In the genomic region with DNA sequence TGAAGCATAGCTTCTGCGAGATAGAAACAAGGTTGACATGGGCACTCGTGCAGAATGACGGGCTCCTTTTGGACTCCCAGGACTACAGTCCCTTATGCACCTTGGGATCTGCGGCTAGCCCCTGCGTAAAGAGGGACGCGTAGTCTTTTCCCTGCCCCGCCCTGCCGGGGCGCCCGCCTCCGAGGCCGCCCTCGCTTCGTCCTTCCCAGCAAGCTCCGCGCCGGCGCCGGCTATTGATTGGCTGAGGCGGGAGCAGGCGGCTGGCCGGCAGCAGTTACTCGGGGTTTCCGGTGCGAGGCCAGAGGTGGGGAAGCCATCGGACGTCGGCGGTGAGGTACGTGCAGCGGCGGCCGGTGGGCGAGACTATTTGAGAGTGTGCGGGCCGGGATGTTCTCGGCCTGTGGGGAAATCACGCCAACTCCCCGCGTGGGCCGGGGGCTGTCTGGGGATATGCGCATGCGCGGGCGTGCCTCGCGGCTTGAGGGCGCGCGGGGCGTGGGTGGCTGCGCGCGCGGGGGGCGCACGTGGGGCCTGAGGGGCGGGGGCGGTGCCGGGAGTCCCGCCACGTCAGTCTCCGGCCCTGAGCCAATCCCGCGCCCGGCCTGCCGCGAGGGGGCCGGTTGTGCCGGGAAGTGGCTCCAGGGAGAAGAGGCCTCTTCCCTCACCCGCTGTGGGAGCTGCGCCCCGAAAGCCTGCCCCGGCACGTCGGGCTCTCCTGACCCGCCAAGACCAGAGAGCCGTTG, we compare ENCODE assay signal across 1 cellular context.
TF ChIP-seq lines count a peak whose summit lies in the region.

TSS of gene TXLNA (plus strand) at position 233 of the 743 bp plus-strand sequence. CDS start 671 bp downstream, outside the sequence.

TF ChIP-seq in HepG2, 621 proteins besides CTCF, POLR2A, EP300 and RAD21 (continued from another document and continues in another):
- TF ChIP-seq ARID3A (IDR thresholded peaks at IDR 0.05; ENCODE audit: low read depth, low read length) (no peak), KAT7 (CRISPR knock-in tag; IDR thresholded peaks at IDR 0.05; ENCODE audit: borderline replicate concordance) (no peak), NFRKB (IDR thresholded peaks at IDR 0.05) (no peak), CENPX (CRISPR knock-in tag; IDR thresholded peaks at IDR 0.05) (no peak), CERS6 (CRISPR knock-in tag; IDR thresholded peaks at IDR 0.05) (peak; percentile 82; the same call in 1 of the 2 replicates), ZNF256 (CRISPR knock-in tag; conservative IDR thresholded peaks at IDR 0.05) (no peak), ZNF383 (CRISPR knock-in tag; IDR thresholded peaks at IDR 0.05; ENCODE audit: borderline replicate concordance) (no peak), NCOA1 (CRISPR knock-in tag; IDR thresholded peaks at IDR 0.05) (no peak; the same call in 1 of the 2 replicates), ZNF44 (CRISPR knock-in tag; IDR thresholded peaks at IDR 0.05) (no peak), TMF1 (CRISPR knock-in tag; IDR thresholded peaks at IDR 0.05; ENCODE audit: low read depth) (no peak; the same call in none of the 2 replicates), ARNT2 (CRISPR knock-in tag; IDR thresholded peaks at IDR 0.05; ENCODE audit: low read depth) (peak; percentile 94), ZBTB21 (CRISPR knock-in tag; IDR thresholded peaks at IDR 0.05) (no peak), FLYWCH1 (CRISPR knock-in tag; IDR thresholded peaks at IDR 0.05) (peak; percentile 93; the same call in 1 of the 2 replicates), KAT2B (IDR thresholded peaks at IDR 0.05; ENCODE audit: borderline replicate concordance, low read depth, low read length) (no peak), CBFB (CRISPR knock-in tag; IDR thresholded peaks at IDR 0.05) (peak; percentile 59; the same call in 1 of the 2 replicates), NAIF1 (CRISPR knock-in tag; IDR thresholded peaks at IDR 0.05; ENCODE audit: borderline replicate concordance) (0 out of 2 replicates have a peak, but pooled peaks have one; percentile 64), ZSCAN9 (CRISPR knock-in tag; IDR thresholded peaks at IDR 0.05; ENCODE audit: borderline replicate concordance) (peak; percentile 74; the same call in 1 of the 2 replicates), IKZF5 (CRISPR knock-in tag; IDR thresholded peaks at IDR 0.05) (peak; percentile 90), THAP11 (CRISPR knock-in tag; IDR thresholded peaks at IDR 0.05) (peak; percentile 88), HOXA7 (CRISPR knock-in tag; IDR thresholded peaks at IDR 0.05) (no peak), POLR2AphosphoS2 (IDR thresholded peaks at IDR 0.05; ENCODE audit: low read depth, low read length) (no peak), BRF2 (CRISPR knock-in tag; IDR thresholded peaks at IDR 0.05) (peak; percentile 85), WIZ (CRISPR knock-in tag; IDR thresholded peaks at IDR 0.05) (no peak), ZFP37 (CRISPR knock-in tag; IDR thresholded peaks at IDR 0.05; ENCODE audit: borderline replicate concordance) (0 out of 2 replicates have a peak, but pooled peaks have one; percentile 48), SRSF9 (IDR thresholded peaks at IDR 0.05; ENCODE audit: borderline replicate concordance, insufficient read depth, low read depth, low read length, poor library complexity, severe bottlenecking) (no peak), NONO (IDR thresholded peaks at IDR 0.05) (no peak), NONO (CRISPR knock-in tag; conservative IDR thresholded peaks at IDR 0.05) (peak; percentile 92), JDP2 (CRISPR knock-in tag; IDR thresholded peaks at IDR 0.05; ENCODE audit: borderline replicate concordance) (peak; percentile 84; the same call in 1 of the 2 replicates), RFX5 (IDR thresholded peaks at IDR 0.05; ENCODE audit: low read depth, low read length) (peak; percentile 39), ZNF101 (CRISPR knock-in tag; IDR thresholded peaks at IDR 0.05; ENCODE audit: borderline replicate concordance, low read depth) (no peak), MED8 (CRISPR knock-in tag; IDR thresholded peaks at IDR 0.05; ENCODE audit: insufficient replicate concordance) (no peak), FOSL1 (CRISPR knock-in tag; IDR thresholded peaks at IDR 0.05; ENCODE audit: borderline replicate concordance) (no peak), CHD4 (IDR thresholded peaks at IDR 0.05; ENCODE audit: borderline replicate concordance, low read length) (no peak; the same call in 1 of the 2 replicates)
- TF ChIP-seq, protein P1, sequence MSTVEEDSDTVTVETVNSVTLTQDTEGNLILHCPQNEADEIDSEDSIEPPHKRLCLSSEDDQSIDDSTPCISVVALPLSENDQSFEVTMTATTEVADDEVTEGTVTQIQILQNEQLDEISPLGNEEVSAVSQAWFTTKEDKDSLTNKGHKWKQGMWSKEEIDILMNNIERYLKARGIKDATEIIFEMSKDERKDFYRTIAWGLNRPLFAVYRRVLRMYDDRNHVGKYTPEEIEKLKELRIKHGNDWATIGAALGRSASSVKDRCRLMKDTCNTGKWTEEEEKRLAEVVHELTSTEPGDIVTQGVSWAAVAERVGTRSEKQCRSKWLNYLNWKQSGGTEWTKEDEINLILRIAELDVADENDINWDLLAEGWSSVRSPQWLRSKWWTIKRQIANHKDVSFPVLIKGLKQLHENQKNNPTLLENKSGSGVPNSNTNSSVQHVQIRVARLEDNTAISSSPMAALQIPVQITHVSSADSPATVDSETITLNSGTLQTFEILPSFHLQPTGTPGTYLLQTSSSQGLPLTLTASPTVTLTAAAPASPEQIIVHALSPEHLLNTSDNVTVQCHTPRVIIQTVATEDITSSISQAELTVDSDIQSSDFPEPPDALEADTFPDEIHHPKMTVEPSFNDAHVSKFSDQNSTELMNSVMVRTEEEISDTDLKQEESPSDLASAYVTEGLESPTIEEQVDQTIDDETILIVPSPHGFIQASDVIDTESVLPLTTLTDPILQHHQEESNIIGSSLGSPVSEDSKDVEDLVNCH (CRISPR knock-in tag; IDR thresholded peaks at IDR 0.05) = no peak
- TF ChIP-seq, protein P2, sequence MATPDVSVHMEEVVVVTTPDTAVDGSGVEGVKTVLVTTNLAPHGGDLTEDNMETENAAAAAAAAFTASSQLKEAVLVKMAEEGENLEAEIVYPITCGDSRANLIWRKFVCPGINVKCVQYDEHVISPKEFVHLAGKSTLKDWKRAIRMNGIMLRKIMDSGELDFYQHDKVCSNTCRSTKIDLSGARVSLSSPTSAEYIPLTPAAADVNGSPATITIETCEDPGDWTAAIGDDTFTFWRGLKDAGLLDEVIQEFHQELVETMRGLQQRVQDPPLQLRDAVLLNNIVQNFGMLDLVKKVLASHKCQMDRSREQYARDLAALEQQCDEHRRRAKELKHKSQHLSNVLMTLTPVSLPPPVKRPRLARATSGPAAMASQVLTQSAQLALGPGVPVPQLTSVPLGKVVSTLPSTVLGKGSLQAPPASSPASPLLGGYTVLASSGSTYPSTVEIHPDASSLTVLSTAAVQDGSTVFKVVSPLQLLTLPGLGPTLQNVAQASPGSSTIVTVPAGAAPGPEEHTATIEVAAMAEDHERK (CRISPR knock-in tag; IDR thresholded peaks at IDR 0.05; ENCODE audit: low read depth) = no peak
- TF ChIP-seq, protein P3, sequence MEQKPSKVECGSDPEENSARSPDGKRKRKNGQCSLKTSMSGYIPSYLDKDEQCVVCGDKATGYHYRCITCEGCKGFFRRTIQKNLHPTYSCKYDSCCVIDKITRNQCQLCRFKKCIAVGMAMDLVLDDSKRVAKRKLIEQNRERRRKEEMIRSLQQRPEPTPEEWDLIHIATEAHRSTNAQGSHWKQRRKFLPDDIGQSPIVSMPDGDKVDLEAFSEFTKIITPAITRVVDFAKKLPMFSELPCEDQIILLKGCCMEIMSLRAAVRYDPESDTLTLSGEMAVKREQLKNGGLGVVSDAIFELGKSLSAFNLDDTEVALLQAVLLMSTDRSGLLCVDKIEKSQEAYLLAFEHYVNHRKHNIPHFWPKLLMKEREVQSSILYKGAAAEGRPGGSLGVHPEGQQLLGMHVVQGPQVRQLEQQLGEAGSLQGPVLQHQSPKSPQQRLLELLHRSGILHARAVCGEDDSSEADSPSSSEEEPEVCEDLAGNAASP (CRISPR knock-in tag; IDR thresholded peaks at IDR 0.05; ENCODE audit: borderline replicate concordance) = no peak
- TF ChIP-seq, protein P4, sequence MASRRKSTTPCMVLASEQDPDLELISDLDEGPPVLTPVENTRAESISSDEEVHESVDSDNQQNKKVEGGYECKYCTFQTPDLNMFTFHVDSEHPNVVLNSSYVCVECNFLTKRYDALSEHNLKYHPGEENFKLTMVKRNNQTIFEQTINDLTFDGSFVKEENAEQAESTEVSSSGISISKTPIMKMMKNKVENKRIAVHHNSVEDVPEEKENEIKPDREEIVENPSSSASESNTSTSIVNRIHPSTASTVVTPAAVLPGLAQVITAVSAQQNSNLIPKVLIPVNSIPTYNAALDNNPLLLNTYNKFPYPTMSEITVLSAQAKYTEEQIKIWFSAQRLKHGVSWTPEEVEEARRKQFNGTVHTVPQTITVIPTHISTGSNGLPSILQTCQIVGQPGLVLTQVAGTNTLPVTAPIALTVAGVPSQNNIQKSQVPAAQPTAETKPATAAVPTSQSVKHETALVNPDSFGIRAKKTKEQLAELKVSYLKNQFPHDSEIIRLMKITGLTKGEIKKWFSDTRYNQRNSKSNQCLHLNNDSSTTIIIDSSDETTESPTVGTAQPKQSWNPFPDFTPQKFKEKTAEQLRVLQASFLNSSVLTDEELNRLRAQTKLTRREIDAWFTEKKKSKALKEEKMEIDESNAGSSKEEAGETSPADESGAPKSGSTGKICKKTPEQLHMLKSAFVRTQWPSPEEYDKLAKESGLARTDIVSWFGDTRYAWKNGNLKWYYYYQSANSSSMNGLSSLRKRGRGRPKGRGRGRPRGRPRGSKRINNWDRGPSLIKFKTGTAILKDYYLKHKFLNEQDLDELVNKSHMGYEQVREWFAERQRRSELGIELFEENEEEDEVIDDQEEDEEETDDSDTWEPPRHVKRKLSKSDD (CRISPR knock-in tag; IDR thresholded peaks at IDR 0.05; ENCODE audit: low read depth) = peak; percentile 33; the same call in 1 of the 2 replicates
- TF ChIP-seq, protein P5, sequence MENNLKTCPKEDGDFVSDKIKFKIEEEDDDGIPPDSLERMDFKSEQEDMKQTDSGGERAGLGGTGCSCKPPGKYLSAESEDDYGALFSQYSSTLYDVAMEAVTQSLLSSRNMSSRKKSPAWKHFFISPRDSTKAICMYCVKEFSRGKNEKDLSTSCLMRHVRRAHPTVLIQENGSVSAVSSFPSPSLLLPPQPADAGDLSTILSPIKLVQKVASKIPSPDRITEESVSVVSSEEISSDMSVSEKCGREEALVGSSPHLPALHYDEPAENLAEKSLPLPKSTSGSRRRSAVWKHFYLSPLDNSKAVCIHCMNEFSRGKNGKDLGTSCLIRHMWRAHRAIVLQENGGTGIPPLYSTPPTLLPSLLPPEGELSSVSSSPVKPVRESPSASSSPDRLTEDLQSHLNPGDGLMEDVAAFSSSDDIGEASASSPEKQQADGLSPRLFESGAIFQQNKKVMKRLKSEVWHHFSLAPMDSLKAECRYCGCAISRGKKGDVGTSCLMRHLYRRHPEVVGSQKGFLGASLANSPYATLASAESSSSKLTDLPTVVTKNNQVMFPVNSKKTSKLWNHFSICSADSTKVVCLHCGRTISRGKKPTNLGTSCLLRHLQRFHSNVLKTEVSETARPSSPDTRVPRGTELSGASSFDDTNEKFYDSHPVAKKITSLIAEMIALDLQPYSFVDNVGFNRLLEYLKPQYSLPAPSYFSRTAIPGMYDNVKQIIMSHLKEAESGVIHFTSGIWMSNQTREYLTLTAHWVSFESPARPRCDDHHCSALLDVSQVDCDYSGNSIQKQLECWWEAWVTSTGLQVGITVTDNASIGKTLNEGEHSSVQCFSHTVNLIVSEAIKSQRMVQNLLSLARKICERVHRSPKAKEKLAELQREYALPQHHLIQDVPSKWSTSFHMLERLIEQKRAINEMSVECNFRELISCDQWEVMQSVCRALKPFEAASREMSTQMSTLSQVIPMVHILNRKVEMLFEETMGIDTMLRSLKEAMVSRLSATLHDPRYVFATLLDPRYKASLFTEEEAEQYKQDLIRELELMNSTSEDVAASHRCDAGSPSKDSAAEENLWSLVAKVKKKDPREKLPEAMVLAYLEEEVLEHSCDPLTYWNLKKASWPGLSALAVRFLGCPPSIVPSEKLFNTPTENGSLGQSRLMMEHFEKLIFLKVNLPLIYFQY (CRISPR knock-in tag; IDR thresholded peaks at IDR 0.05; ENCODE audit: borderline replicate concordance) = no peak; the same call in 1 of the 2 replicates
- TF ChIP-seq, protein P6, sequence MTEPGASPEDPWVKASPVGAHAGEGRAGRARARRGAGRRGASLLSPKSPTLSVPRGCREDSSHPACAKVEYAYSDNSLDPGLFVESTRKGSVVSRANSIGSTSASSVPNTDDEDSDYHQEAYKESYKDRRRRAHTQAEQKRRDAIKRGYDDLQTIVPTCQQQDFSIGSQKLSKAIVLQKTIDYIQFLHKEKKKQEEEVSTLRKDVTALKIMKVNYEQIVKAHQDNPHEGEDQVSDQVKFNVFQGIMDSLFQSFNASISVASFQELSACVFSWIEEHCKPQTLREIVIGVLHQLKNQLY (CRISPR knock-in tag; IDR thresholded peaks at IDR 0.05) = peak; percentile 22; the same call in 1 of the 2 replicates
